1 cellular context compared by ENCODE assay signal in genomic region chr2:173752152-173752551, GRCh38.
TF ChIP-seq lines count a peak whose summit lies in the region.

No MANE protein-coding gene starts in this region.

TF ChIP-seq in H1, 55 proteins besides CTCF, POLR2A, EP300 and RAD21 (continued from another document):
- TF ChIP-seq, protein P1, sequence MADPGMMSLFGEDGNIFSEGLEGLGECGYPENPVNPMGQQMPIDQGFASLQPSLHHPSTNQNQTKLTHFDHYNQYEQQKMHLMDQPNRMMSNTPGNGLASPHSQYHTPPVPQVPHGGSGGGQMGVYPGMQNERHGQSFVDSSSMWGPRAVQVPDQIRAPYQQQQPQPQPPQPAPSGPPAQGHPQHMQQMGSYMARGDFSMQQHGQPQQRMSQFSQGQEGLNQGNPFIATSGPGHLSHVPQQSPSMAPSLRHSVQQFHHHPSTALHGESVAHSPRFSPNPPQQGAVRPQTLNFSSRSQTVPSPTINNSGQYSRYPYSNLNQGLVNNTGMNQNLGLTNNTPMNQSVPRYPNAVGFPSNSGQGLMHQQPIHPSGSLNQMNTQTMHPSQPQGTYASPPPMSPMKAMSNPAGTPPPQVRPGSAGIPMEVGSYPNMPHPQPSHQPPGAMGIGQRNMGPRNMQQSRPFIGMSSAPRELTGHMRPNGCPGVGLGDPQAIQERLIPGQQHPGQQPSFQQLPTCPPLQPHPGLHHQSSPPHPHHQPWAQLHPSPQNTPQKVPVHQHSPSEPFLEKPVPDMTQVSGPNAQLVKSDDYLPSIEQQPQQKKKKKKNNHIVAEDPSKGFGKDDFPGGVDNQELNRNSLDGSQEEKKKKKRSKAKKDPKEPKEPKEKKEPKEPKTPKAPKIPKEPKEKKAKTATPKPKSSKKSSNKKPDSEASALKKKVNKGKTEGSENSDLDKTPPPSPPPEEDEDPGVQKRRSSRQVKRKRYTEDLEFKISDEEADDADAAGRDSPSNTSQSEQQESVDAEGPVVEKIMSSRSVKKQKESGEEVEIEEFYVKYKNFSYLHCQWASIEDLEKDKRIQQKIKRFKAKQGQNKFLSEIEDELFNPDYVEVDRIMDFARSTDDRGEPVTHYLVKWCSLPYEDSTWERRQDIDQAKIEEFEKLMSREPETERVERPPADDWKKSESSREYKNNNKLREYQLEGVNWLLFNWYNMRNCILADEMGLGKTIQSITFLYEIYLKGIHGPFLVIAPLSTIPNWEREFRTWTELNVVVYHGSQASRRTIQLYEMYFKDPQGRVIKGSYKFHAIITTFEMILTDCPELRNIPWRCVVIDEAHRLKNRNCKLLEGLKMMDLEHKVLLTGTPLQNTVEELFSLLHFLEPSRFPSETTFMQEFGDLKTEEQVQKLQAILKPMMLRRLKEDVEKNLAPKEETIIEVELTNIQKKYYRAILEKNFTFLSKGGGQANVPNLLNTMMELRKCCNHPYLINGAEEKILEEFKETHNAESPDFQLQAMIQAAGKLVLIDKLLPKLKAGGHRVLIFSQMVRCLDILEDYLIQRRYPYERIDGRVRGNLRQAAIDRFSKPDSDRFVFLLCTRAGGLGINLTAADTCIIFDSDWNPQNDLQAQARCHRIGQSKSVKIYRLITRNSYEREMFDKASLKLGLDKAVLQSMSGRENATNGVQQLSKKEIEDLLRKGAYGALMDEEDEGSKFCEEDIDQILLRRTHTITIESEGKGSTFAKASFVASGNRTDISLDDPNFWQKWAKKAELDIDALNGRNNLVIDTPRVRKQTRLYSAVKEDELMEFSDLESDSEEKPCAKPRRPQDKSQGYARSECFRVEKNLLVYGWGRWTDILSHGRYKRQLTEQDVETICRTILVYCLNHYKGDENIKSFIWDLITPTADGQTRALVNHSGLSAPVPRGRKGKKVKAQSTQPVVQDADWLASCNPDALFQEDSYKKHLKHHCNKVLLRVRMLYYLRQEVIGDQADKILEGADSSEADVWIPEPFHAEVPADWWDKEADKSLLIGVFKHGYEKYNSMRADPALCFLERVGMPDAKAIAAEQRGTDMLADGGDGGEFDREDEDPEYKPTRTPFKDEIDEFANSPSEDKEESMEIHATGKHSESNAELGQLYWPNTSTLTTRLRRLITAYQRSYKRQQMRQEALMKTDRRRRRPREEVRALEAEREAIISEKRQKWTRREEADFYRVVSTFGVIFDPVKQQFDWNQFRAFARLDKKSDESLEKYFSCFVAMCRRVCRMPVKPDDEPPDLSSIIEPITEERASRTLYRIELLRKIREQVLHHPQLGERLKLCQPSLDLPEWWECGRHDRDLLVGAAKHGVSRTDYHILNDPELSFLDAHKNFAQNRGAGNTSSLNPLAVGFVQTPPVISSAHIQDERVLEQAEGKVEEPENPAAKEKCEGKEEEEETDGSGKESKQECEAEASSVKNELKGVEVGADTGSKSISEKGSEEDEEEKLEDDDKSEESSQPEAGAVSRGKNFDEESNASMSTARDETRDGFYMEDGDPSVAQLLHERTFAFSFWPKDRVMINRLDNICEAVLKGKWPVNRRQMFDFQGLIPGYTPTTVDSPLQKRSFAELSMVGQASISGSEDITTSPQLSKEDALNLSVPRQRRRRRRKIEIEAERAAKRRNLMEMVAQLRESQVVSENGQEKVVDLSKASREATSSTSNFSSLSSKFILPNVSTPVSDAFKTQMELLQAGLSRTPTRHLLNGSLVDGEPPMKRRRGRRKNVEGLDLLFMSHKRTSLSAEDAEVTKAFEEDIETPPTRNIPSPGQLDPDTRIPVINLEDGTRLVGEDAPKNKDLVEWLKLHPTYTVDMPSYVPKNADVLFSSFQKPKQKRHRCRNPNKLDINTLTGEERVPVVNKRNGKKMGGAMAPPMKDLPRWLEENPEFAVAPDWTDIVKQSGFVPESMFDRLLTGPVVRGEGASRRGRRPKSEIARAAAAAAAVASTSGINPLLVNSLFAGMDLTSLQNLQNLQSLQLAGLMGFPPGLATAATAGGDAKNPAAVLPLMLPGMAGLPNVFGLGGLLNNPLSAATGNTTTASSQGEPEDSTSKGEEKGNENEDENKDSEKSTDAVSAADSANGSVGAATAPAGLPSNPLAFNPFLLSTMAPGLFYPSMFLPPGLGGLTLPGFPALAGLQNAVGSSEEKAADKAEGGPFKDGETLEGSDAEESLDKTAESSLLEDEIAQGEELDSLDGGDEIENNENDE (IDR thresholded peaks at IDR 0.05; ENCODE audit: insufficient replicate concordance, low read length) = no peak
- TF ChIP-seq YY1 (IDR thresholded peaks at IDR 0.05; ENCODE audit: low read depth, low read length) = no peak
- TF ChIP-seq ASH2L (IDR thresholded peaks at IDR 0.05; ENCODE audit: low read length) = no peak
- TF ChIP-seq CEBPB (IDR thresholded peaks at IDR 0.05; ENCODE audit: low read depth, low read length) = no peak
- no peak for TF ChIP-seq JUN (IDR thresholded peaks at IDR 0.05; ENCODE audit: low read depth, low read length)
- TF ChIP-seq SRF (IDR thresholded peaks at IDR 0.05; ENCODE audit: low read depth, low read length) = no peak
- TF ChIP-seq SP2 (IDR thresholded peaks at IDR 0.05; ENCODE audit: low read length) = no peak
- no peak for TF ChIP-seq TEAD4 (IDR thresholded peaks at IDR 0.05; ENCODE audit: low read depth, low read length)
- TF ChIP-seq GTF2F1 (IDR thresholded peaks at IDR 0.05; ENCODE audit: borderline replicate concordance, low read depth, low read length) = no peak
- no peak for TF ChIP-seq SP1 (IDR thresholded peaks at IDR 0.05; ENCODE audit: low read depth, low read length)
- no peak for TF ChIP-seq CBX8 (IDR thresholded peaks at IDR 0.05; ENCODE audit: borderline replicate concordance, low read depth, low read length)
- TF ChIP-seq TBP (IDR thresholded peaks at IDR 0.05; ENCODE audit: low read depth, low read length) = no peak
- TF ChIP-seq POU5F1 (IDR thresholded peaks at IDR 0.05; ENCODE audit: low read depth, low read length) = no peak
- TF ChIP-seq TAF1 (IDR thresholded peaks at IDR 0.05; ENCODE audit: low read depth, low read length) = no peak
- no peak for TF ChIP-seq SP4 (IDR thresholded peaks at IDR 0.05; ENCODE audit: low read length)
- TF ChIP-seq RFX5 (IDR thresholded peaks at IDR 0.05; ENCODE audit: borderline replicate concordance, low read depth, low read length) = no peak
- no peak for TF ChIP-seq KDM1A (IDR thresholded peaks at IDR 0.05; ENCODE audit: borderline replicate concordance, low read length)
TF ChIP-seq in H1: peak in this region for 0.
